9 cellular contexts compared by ENCODE assay signal in the genomic region with DNA sequence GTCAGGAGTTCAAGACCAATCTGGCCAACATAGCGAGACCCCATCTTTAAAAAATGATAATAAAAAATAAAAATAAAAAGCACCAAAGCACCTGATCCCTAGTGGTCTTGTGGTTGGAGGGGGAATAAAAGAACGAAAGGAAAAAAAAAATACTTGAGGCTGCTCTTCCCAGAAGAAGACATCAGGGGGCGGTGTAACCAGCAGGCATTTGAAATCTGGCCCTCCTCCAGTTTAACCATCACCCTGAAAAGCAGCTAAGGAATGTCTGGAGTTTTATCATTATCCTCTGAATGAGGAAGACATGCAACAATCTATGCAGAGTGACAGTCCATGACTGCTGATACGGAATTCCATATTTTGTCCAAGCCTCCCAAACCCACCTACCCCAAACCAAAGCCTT. TPM values are rescaled to one million over a fixed set of nuclear protein-coding genes. Genes with fewer than 3 reads are reported as not detected.
DNase-seq lines count a peak whose midpoint lies in the region; ATAC-seq and TF ChIP-seq lines count a peak whose summit lies in the region.
"Had no signal": no experiment of that assay in that cellular context is flagged by ENCODE, and none has a peak within 500 bp of the region (broad histone marks: within the 10 kb centered on the region; RNA-seq: fewer than 3 reads in every experiment).

No MANE protein-coding gene starts in this region.

- H4K20me1 ChIP-seq in neural cell (ENCODE audit: insufficient read depth): no peaks in the 10 kb centered on the region

- ATAC-seq in gastroesophageal sphincter (no peak), GM21576 (IDR thresholded peaks at IDR 0.05; ENCODE audit: unreplicated experiment) (no peak)

- H3K36me3 ChIP-seq in neural cell (ENCODE audit: insufficient read depth, low read length): no peaks in the 10 kb centered on the region
- no peaks in the 10 kb centered on the region for H3K36me3 ChIP-seq in gastroesophageal sphincter

- H3K9me3 ChIP-seq in neural cell (ENCODE audit: low read length) (no peaks in the 10 kb centered on the region), gastroesophageal sphincter (no peaks in the 10 kb centered on the region)

- H3K9ac ChIP-seq in neural cell (ENCODE audit: low read length): no peak overlapping the region

- H3K4me3 Mint-ChIP-seq in chondrocyte (ENCODE audit: unreplicated experiment): no peak overlapping the region

- no peaks in the 10 kb centered on the region for H3K9me3 Mint-ChIP-seq in chondrocyte (ENCODE audit: low read depth)

- no peaks in the 10 kb centered on the region for H3F3A ChIP-seq in neural cell (ENCODE audit: insufficient read depth, low read length, poor library complexity, severe bottlenecking)

- H3K9me2 ChIP-seq in neural cell (ENCODE audit: insufficient read depth, low read length): no peaks in the 10 kb centered on the region

- H3K27ac ChIP-seq in neural cell (ENCODE audit: low read length) (no peak overlapping the region), gastroesophageal sphincter (no peak overlapping the region)

- no peaks in the 10 kb centered on the region for H3K79me2 ChIP-seq in neural cell (replicated peaks; ENCODE audit: insufficient read depth, low read length)

- no peaks in the 10 kb centered on the region for H3K36me3 Mint-ChIP-seq in chondrocyte (ENCODE audit: low read depth)

- H3K27ac Mint-ChIP-seq in chondrocyte (ENCODE audit: unreplicated experiment): no peak overlapping the region

- H2AFZ ChIP-seq in neural cell (ENCODE audit: low read depth, low read length): no peak overlapping the region

- TF ChIP-seq POLR2A in gastroesophageal sphincter (IDR thresholded peaks at IDR 0.05): no peak

- no peak for TF ChIP-seq RAD21 in neural cell (conservative IDR thresholded peaks at IDR 0.05)

- no peak overlapping the region for H3K4me2 ChIP-seq in neural cell (ENCODE audit: low read length)

- no peaks in the 10 kb centered on the region for H3K27me3 ChIP-seq in neural cell (ENCODE audit: insufficient read depth, low read depth, low read length)
- peaks cover 21% of the 10 kb centered on the region for H3K27me3 ChIP-seq in gastroesophageal sphincter

- TF ChIP-seq CTCF in chondrocyte (IDR thresholded peaks at IDR 0.05) (peak; percentile 78), neural cell (IDR thresholded peaks at IDR 0.05; ENCODE audit: poor library complexity, severe bottlenecking) (peak; percentile 41), gastroesophageal sphincter (IDR thresholded peaks at IDR 0.05) (peak in 1 of 4 experiments; percentile 22)

- peak; percentile 46 for DNase-seq in DMS 273 (lab: John Stamatoyannopoulos, UW; ENCODE audit: unreplicated experiment)
- DNase-seq in DMS 273 treated with DMSO at 0.1 percent for 48 hours (lab: John Stamatoyannopoulos, UW): no peak
- peak; percentile 29 for DNase-seq in LHCN-M2 (ENCODE audit: low read depth)
- no peak for DNase-seq in chondrocyte (ENCODE audit: low spot score)
- DNase-seq in middle frontal gyrus (ENCODE audit: extremely low spot score, low spot score): no peak
- DNase-seq: T1000 had no signal

- H3K4me1 ChIP-seq in gastroesophageal sphincter: peaks cover 0 to 1% (median 0%) of the 10 kb centered on the region in 3 donors

- TF ChIP-seq EP300 in neural cell (conservative IDR thresholded peaks at IDR 0.05; ENCODE audit: poor library complexity, severe bottlenecking) (no peak), gastroesophageal sphincter (IDR thresholded peaks at IDR 0.05) (no peak)

- peaks cover under 1% of the 10 kb centered on the region for H3K4me1 Mint-ChIP-seq in chondrocyte (ENCODE audit: low read depth)

- no peaks in the 10 kb centered on the region for H3K27me3 Mint-ChIP-seq in chondrocyte (ENCODE audit: low read depth)

- 25 to 40% methylated on average over 3 to 4 of the region's 4 CpGs for WGBS in gastroesophageal sphincter (ENCODE audit: low coverage in 1 of 2), 2 donors

- H3K4me3 ChIP-seq in neural cell (ENCODE audit: low read length) (no peak overlapping the region), gastroesophageal sphincter (no peak overlapping the region)

TF ChIP-seq in neural cell, 6 proteins besides CTCF, POLR2A, EP300 and RAD21:
- no peak for TF ChIP-seq TAF1 (IDR thresholded peaks at IDR 0.05; ENCODE audit: low read depth)
- no peak for TF ChIP-seq MXI1 (conservative IDR thresholded peaks at IDR 0.05; ENCODE audit: poor library complexity, severe bottlenecking)
- no peak for TF ChIP-seq SMC3 (conservative IDR thresholded peaks at IDR 0.05; ENCODE audit: poor library complexity)
- no peak for TF ChIP-seq EZH2 (IDR thresholded peaks at IDR 0.05; ENCODE audit: borderline replicate concordance, insufficient read depth, low read length, poor library complexity, severe bottlenecking)
- no peak for TF ChIP-seq REST (IDR thresholded peaks at IDR 0.05; ENCODE audit: borderline replicate concordance)
- no peak for TF ChIP-seq POLR2AphosphoS5 (IDR thresholded peaks at IDR 0.05)

RNA-seq across cellular contexts. Expression of gene KCTD17, which starts 5.6 kb away (rescaled TPM):
- 34.0 and 35.1 TPM in 2 replicates for total RNA-seq in LHCN-M2 (2014; rRNA removed)
- polyA plus RNA-seq in LHCN-M2 (2012): 33.1 TPM
- total RNA-seq in chondrocyte: 26.7 to 33.0 TPM (median 28.9 TPM) in 3 replicates
- 96.3 and 111 TPM in 2 replicates for polyA plus RNA-seq in neural cell
- polyA minus RNA-seq in neural cell: 51.9 and 60.4 TPM in 2 replicates
- total RNA-seq in gastroesophageal sphincter: 10 to 100 TPM; 23.3 to 33.2 (median 29.3) TPM

RNA-seq across cellular contexts. Expression of gene MPST, which starts 26.4 kb away (rescaled TPM):
- total RNA-seq in LHCN-M2 (2014; rRNA removed) (46.4 and 61.3 TPM in 2 replicates), chondrocyte (51.0 to 71.4 TPM (median 68.9 TPM) in 3 replicates), gastroesophageal sphincter (100 to 1,000 TPM; 102 to 144 (median 113) TPM)
- polyA plus RNA-seq in LHCN-M2 (2012): 28.6 TPM
- 54.5 and 56.0 TPM in 2 replicates for polyA plus RNA-seq in neural cell
- polyA minus RNA-seq in neural cell: 21.4 and 30.2 TPM in 2 replicates

RNA-seq across cellular contexts. Expression of gene TST, which starts 26.7 kb away (rescaled TPM):
- total RNA-seq in LHCN-M2 (2014; rRNA removed) (17.6 and 18.4 TPM in 2 replicates), chondrocyte (17.8 to 25.3 TPM (median 24.9 TPM) in 3 replicates), gastroesophageal sphincter (10 to 100 TPM; 19.1 to 38.7 (median 31.7) TPM)
- polyA plus RNA-seq in LHCN-M2 (2012): 16.0 TPM
- 5.4 and 5.8 TPM in 2 replicates for polyA plus RNA-seq in neural cell
- 3.4 and 3.9 TPM in 2 replicates for polyA minus RNA-seq in neural cell

Comparison
In these comparisons a context has a peak if more than half of its experiments do, and no peak if none do; other contexts are left out.
1. DNase-seq: peak in DMS 273 (single experiment) and LHCN-M2 (single experiment); none in DMS 273 treated with DMSO at 0.1 percent for 48 hours (single experiment), chondrocyte (single experiment) and middle frontal gyrus (single experiment).